ENCODE assay signal across 8 cellular contexts in the genomic region with DNA sequence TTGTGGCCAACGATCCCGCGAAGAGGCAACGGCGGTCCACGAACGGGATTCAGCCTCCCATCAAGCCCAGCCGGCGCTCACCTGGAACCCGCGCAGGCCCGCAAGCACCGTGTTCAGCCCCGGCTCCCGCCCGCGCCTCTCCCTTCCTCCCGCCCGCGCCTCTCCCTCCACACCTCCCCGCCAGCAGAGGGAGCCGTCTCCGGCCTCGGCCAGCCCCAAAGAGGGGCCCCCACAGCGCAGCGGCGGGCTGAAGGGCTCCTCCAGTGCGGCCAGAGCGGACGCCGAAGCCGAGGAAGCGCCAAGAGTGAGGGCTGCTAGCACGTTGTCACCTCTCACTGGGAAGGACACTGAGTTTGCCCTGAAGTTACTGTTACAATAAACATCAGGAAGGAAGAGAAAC. TPM values are rescaled to one million over a fixed set of nuclear protein-coding genes. Genes with fewer than 3 reads are reported as not detected.
DNase-seq lines count a peak whose midpoint lies in the region; ATAC-seq and TF ChIP-seq lines count a peak whose summit lies in the region.

No MANE protein-coding gene starts in this region.

- intact Hi-C loops in lower lobe of right lung (cut with DNase I) = no loop called here

- no peaks in the 10 kb centered on the region for H3K36me3 Mint-ChIP-seq in central memory CD8-positive, alpha-beta T cell (ENCODE audit: insufficient read depth)

- H3K27me3 ChIP-seq in lower lobe of right lung (ENCODE audit: low read depth) (no peaks in the 10 kb centered on the region), upper lobe of left lung (no peaks in the 10 kb centered on the region)

- peak overlapping the region; percentile 25 for H3K4me3 Mint-ChIP-seq in central memory CD8-positive, alpha-beta T cell

- no peaks in the 10 kb centered on the region for H3K4me1 Mint-ChIP-seq in central memory CD8-positive, alpha-beta T cell

- TF ChIP-seq EP300 in upper lobe of left lung (IDR thresholded peaks at IDR 0.05) = no peak

- POLR2A ChIA-PET in AG04449 (lab: Yijun Ruan, JAX) = no interaction called here

- H3K36me3 ChIP-seq in lower lobe of right lung (no peaks in the 10 kb centered on the region), upper lobe of left lung (no peaks in the 10 kb centered on the region)

- 36 to 37% methylated on average over 22 to 29 of the region's 34 CpGs for WGBS in upper lobe of left lung, 2 donors

- H3K27me3 Mint-ChIP-seq in central memory CD8-positive, alpha-beta T cell = peaks cover 73% of the 10 kb centered on the region

- TF ChIP-seq POLR2A in upper lobe of left lung (IDR thresholded peaks at IDR 0.05) = no peak

- DNase-seq in AG04449 (ENCODE audit: low read depth, low spot score) = no peak
- DNase-seq in NCI-H345 treated with DMSO at 0.1 percent for 48 hours (lab: John Stamatoyannopoulos, UW; ENCODE audit: unreplicated experiment) = peak; percentile 50
- DNase-seq in central memory CD8-positive, alpha-beta T cell (ENCODE audit: low spot score in 2 of 2) = no peak
- DNase-seq in lower lobe of right lung = peak; percentile 68
- DNase-seq in upper lobe of left lung = peak in 1 of 2 donors; percentile 89
- DNase-seq in kidney glomerular epithelial cell (lab: John Stamatoyannopoulos, UW) = no peak

- H3K27ac Mint-ChIP-seq in central memory CD8-positive, alpha-beta T cell (ENCODE audit: low read depth) = no peak overlapping the region

- CTCF ChIA-PET in AG04449 (lab: Yijun Ruan, JAX) = interaction anchor here (1.0 to 8.0 kb wide), 12 partner anchors 8 to 220 kb away, joined by 3 to 93 read pairs (median 4); a partner anchor contains a TSS

- no peak overlapping the region for H3K27ac ChIP-seq in lower lobe of right lung
- no peak overlapping the region for H3K27ac ChIP-seq in upper lobe of left lung

- peaks cover 6% of the 10 kb centered on the region for H3K4me1 ChIP-seq in lower lobe of right lung
- peaks cover 0 to 10% (median 6%) of the 10 kb centered on the region in 4 donors for H3K4me1 ChIP-seq in upper lobe of left lung

- H3K9me3 ChIP-seq in lower lobe of right lung = peaks cover 2% of the 10 kb centered on the region
- peaks cover 0 to 3% (median 0%) of the 10 kb centered on the region in 4 donors for H3K9me3 ChIP-seq in upper lobe of left lung

- H3K4me3 ChIP-seq in AG04449 (ENCODE audit: low read depth, low read length) (peak overlapping the region; percentile 25; the same call in 1 of the 2 replicates), lower lobe of right lung (peak overlapping the region; percentile 19), upper lobe of left lung (peak overlapping the region in 3 of 4 donors; percentile 3 to 23 (median 13))

- no peak for ATAC-seq in central memory CD8-positive, alpha-beta T cell (replicated peaks; ENCODE audit: extremely low read depth, poor library complexity, severe bottlenecking)
- ATAC-seq in lower lobe of right lung = peak; percentile 34 to 50
- peak in 1 of 2 donors; percentile 49 for ATAC-seq in upper lobe of left lung (ENCODE audit: low FRiP score in 2 of 2)
- ATAC-seq in HG03342 (IDR thresholded peaks at IDR 0.05; ENCODE audit: unreplicated experiment) = no peak
- ATAC-seq in GM21717 (IDR thresholded peaks at IDR 0.05; ENCODE audit: unreplicated experiment) = no peak

- TF ChIP-seq CTCF in AG04449 (IDR thresholded peaks at IDR 0.05; ENCODE audit: insufficient read depth, low read length, missing control alignments) (peak; percentile 47), lower lobe of right lung (IDR thresholded peaks at IDR 0.05) (peak; percentile 49), upper lobe of left lung (IDR thresholded peaks at IDR 0.05) (peak; percentile 18 to 67 (median 40))

- no peaks in the 10 kb centered on the region for H3K9me3 Mint-ChIP-seq in central memory CD8-positive, alpha-beta T cell

RNA-seq across cellular contexts. Expression of a gene that starts 55.3 kb away (rescaled TPM):
- 223 TPM for total RNA-seq in lower lobe of right lung
- total RNA-seq in upper lobe of left lung = 100 to 1,000 TPM in 3 of 6 donors, 10 to 100 TPM in 3; 27.2 to 210 (median 116) TPM

Comparison
In these comparisons a context has a peak if more than half of its experiments do, and no peak if none do; other contexts are left out.
1. DNase-seq: peak in NCI-H345 treated with DMSO at 0.1 percent for 48 hours (single experiment) and lower lobe of right lung (single experiment); none in AG04449 (single experiment), central memory CD8-positive, alpha-beta T cell (0 of 2) and kidney glomerular epithelial cell (single experiment).
2. ATAC-seq: peak in lower lobe of right lung (2 of 2); none in central memory CD8-positive, alpha-beta T cell (single experiment), HG03342 (single experiment) and GM21717 (single experiment).
3. Peak in every context shown above with its lines, with median percentiles within 50 percentile points of each other: H3K4me3 ChIP-seq and CTCF ChIP-seq.